ENCODE assay signal across 7 cellular contexts in the genomic region with DNA sequence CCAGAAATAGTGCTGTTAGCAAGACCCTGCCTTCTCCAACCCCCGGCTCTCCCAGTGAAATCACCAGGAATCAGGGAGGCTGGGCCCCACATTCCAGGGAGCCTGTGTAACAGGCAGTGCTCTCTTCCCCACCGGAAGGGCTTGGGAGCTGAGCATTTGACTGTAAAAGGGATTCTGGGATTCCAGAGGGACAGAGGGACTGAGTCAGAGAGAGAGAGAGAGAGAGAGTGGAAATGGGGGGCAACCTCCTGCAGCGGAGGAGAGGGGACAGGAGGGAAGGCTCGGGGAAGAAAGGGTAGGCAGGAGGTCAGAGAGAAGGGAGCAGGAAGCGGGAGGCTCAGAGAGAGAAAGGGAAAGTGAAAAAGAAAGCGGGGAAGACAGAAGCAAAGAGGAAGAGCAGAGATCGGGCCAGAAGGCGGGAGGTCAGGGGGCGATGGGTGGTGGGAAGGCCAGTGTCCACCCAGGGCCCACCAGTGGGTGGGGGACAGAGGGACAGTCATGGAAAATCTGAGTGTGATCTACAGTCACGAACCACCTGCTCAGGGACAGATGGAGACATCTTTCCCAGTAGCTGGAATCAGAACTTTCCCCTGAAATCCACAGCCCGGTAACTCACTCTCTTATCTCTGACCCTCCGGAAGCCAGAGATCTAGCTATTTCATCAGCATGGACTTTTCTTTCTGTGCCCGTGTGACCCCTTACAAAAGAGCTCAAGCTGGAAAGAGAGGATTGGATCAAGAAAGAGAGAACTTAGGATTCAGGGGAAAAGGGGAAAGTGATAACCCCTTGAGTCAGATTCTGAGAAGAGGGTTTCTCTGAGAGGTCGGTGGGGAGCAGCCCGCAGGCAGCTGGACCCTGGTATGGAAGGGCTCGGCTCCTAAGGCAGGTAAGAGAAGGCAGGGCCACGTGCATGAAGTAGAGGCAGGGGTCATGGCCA. TPM values are rescaled to one million over a fixed set of nuclear protein-coding genes. Genes with fewer than 3 reads are reported as not detected.
DNase-seq lines count a peak whose midpoint lies in the region; ATAC-seq and TF ChIP-seq lines count a peak whose summit lies in the region.

No MANE protein-coding gene starts in this region.

- peak overlapping the region; percentile 65 for H3K18ac ChIP-seq in neuronal stem cell (ENCODE audit: low read length)

- H3K79me1 ChIP-seq in neuronal stem cell (ENCODE audit: low read depth, low read length): no peaks in the 10 kb centered on the region

- peak overlapping the region; percentile 22 for H4K91ac ChIP-seq in neuronal stem cell (ENCODE audit: low read depth, low read length, poor library complexity)

- H4K8ac ChIP-seq in neuronal stem cell (ENCODE audit: low read depth, low read length): no peak overlapping the region

- 19 to 31% methylated on average over 13 to 17 of the region's 17 CpGs for WGBS in GM23248 (ENCODE audit: low coverage in 1 of 2, low lambda C conversion rate in 2 of 2, missing lambda C conversion rate in 2 of 2), 2 experiments
- WGBS in SK-N-SH (ENCODE audit: low lambda C conversion rate): 23% methylated on average over 17 of the region's 17 CpGs
- no CpG with 5 or more reads among the region's 17 CpGs for WGBS in neuronal stem cell (ENCODE audit: extremely low coverage in 2 of 2, insufficient read length in 2 of 2, insufficient replicate concordance in 1 of 2), 2 donors

- H3F3A ChIP-seq in GM23248 (ENCODE audit: insufficient read depth) (peaks cover 75% of the 10 kb centered on the region), SK-N-SH (replicated peaks; ENCODE audit: insufficient read depth) (peaks cover 77% of the 10 kb centered on the region)

- H2AFZ ChIP-seq in GM23248 (peak overlapping the region; percentile 25; the same call in 1 of the 2 replicates), SK-N-SH (ENCODE audit: low read depth) (no peak overlapping the region), fibroblast of lung (ENCODE audit: low read length) (no peak overlapping the region), neuronal stem cell (ENCODE audit: low read length) (peak overlapping the region; percentile 94)

- H4K20me1 ChIP-seq in GM23248 (ENCODE audit: insufficient read depth) (no peaks in the 10 kb centered on the region), SK-N-SH (ENCODE audit: insufficient read depth) (peaks cover 2% of the 10 kb centered on the region), fibroblast of lung (ENCODE audit: control insufficient read depth, extremely low read depth, insufficient read depth, low read length) (no peaks in the 10 kb centered on the region)

- no peak for ATAC-seq in GM18502 (IDR thresholded peaks at IDR 0.05; ENCODE audit: poor library complexity, unreplicated experiment)
- no peak for ATAC-seq in HG03039 (IDR thresholded peaks at IDR 0.05; ENCODE audit: unreplicated experiment)

- H3K27me3 ChIP-seq in GM23248 (replicated peaks; ENCODE audit: insufficient read depth) (no peaks in the 10 kb centered on the region), SK-N-SH (ENCODE audit: insufficient read depth) (no peaks in the 10 kb centered on the region), fibroblast of lung (ENCODE audit: control insufficient read depth, insufficient read depth, low read length) (no peaks in the 10 kb centered on the region), neuronal stem cell (ENCODE audit: control insufficient read depth in 3 of 3, insufficient read depth in 3 of 3, low read depth in 1 of 3, low read length in 3 of 3) (no peaks in the 10 kb centered on the region)

- H2BK15ac ChIP-seq in neuronal stem cell (ENCODE audit: low read length): peak overlapping the region; percentile 86

- no peak overlapping the region for H3K4ac ChIP-seq in neuronal stem cell (ENCODE audit: low read length)

- H3K9me3 ChIP-seq in GM23248 (ENCODE audit: low read depth) (no peaks in the 10 kb centered on the region), SK-N-SH (no peaks in the 10 kb centered on the region), fibroblast of lung (ENCODE audit: control insufficient read depth, insufficient read depth, low read depth, low read length) (no peaks in the 10 kb centered on the region), neuronal stem cell (replicated peaks in 1 of 2; ENCODE audit: control insufficient read depth in 2 of 2, insufficient read depth in 1 of 2, low read depth in 1 of 2, low read length in 2 of 2) (no peaks in the 10 kb centered on the region)

- H2BK120ac ChIP-seq in neuronal stem cell (ENCODE audit: low read depth, low read length): peak overlapping the region; percentile 47

- peak overlapping the region; percentile 68 for H3K4me3 ChIP-seq in GM23248
- H3K4me3 ChIP-seq in SK-N-SH (ENCODE audit: low read depth in 2 of 2, low read length in 1 of 2): peak overlapping the region; percentile 10 to 28; a peak in 3 of 4 replicates
- H3K4me3 ChIP-seq in fibroblast of lung (replicated peaks in 1 of 4; ENCODE audit: control extremely low read depth in 1 of 4, insufficient read depth in 1 of 4, low read depth in 3 of 4, low read length in 4 of 4): peak overlapping the region; percentile 22 to 57 (median 40)
- H3K4me3 ChIP-seq in neuronal stem cell (ENCODE audit: low read length in 2 of 2): no peak overlapping the region

- in situ Hi-C loops in GM23248 (cut with MboI): no loop called here

- TF ChIP-seq EP300 in SK-N-SH (IDR thresholded peaks at IDR 0.05; ENCODE audit: borderline replicate concordance in 1 of 2, low read depth in 1 of 2, low read length in 1 of 2): peak in 1 of 2 experiments; percentile 99; a peak in 2 of 4 replicates

- POLR2A ChIA-PET in SK-N-SH (lab: Yijun Ruan, JAX): interaction anchor here (0.6 to 0.7 kb wide), 2 partner anchors 43 to 209 kb away, joined by 3 read pairs; a partner anchor contains a TSS

- H2AK5ac ChIP-seq in neuronal stem cell (ENCODE audit: low read depth, low read length): no peak overlapping the region

- no peak overlapping the region for H3K23ac ChIP-seq in neuronal stem cell (ENCODE audit: low read depth, low read length, poor library complexity)

- H3K36me3 ChIP-seq in GM23248 (ENCODE audit: low read depth): 0 out of 2 replicates have a peak, but pooled peaks cover 1% of the 10 kb centered on the region
- peaks cover 0 to 2% of the 10 kb centered on the region in 2 experiments for H3K36me3 ChIP-seq in SK-N-SH (replicated peaks in 1 of 2; ENCODE audit: control insufficient read depth in 1 of 2, insufficient read depth in 2 of 2, low read length in 1 of 2)
- H3K36me3 ChIP-seq in fibroblast of lung (ENCODE audit: control insufficient read depth, insufficient read depth, low read length): no peaks in the 10 kb centered on the region
- H3K36me3 ChIP-seq in neuronal stem cell (replicated peaks in 1 of 2; ENCODE audit: control insufficient read depth in 2 of 2, insufficient read depth in 2 of 2, low read length in 2 of 2): no peaks in the 10 kb centered on the region

- CTCF ChIA-PET in SK-N-SH (lab: Yijun Ruan, JAX): interaction anchor here (1.4 to 3.4 kb wide), 4 partner anchors 16 to 228 kb away, joined by 4 to 19 read pairs (median 12); no protein-coding TSS in a partner anchor

- H3K27ac ChIP-seq in GM23248 (peak overlapping the region; percentile 98), SK-N-SH (ENCODE audit: low read depth in 2 of 2, low read length in 1 of 2) (peak overlapping the region; percentile 69 to 98; a peak in 3 of 4 replicates), fibroblast of lung (ENCODE audit: insufficient read depth, low read length) (peak overlapping the region; percentile 97), neuronal stem cell (replicated peaks; ENCODE audit: low read length) (peak overlapping the region; percentile 29)

- H3K9me2 ChIP-seq in GM23248 (ENCODE audit: insufficient read depth) (no peaks in the 10 kb centered on the region), SK-N-SH (no peaks in the 10 kb centered on the region)

- H3K4me2 ChIP-seq in GM23248 (ENCODE audit: unreplicated experiment): peak overlapping the region; percentile 77
- H3K4me2 ChIP-seq in SK-N-SH: peak overlapping the region; percentile 69
- H3K4me2 ChIP-seq in fibroblast of lung (ENCODE audit: extremely low read depth, insufficient read depth, low read length): peak overlapping the region; percentile 85
- H3K4me2 ChIP-seq in neuronal stem cell (ENCODE audit: insufficient read depth, low read length, poor library complexity, severe bottlenecking): no peak overlapping the region

- H2BK12ac ChIP-seq in neuronal stem cell (ENCODE audit: low read length): no peak overlapping the region

- H3K79me2 ChIP-seq in GM23248 (ENCODE audit: insufficient read depth): peaks cover 11% of the 10 kb centered on the region
- H3K79me2 ChIP-seq in SK-N-SH (ENCODE audit: insufficient read depth): peaks cover 51% of the 10 kb centered on the region
- peaks cover 5% of the 10 kb centered on the region for H3K79me2 ChIP-seq in fibroblast of lung (ENCODE audit: control insufficient read depth, insufficient read depth, low read length)

- TF ChIP-seq CTCF in SK-N-SH (IDR thresholded peaks at IDR 0.05) (no peak), fibroblast of lung (conservative IDR thresholded peaks at IDR 0.05 in 1 of 2, IDR thresholded peaks at IDR 0.05 in 1 of 2; ENCODE audit: low read depth in 1 of 2, low read length in 2 of 2) (no peak)

- H3K4me1 ChIP-seq in GM23248 (ENCODE audit: insufficient read depth): peaks cover 66% of the 10 kb centered on the region
- H3K4me1 ChIP-seq in SK-N-SH (ENCODE audit: control insufficient read depth in 1 of 2, insufficient read depth in 2 of 2, low read depth in 1 of 2, low read length in 1 of 2): peaks cover 17 to 60% of the 10 kb centered on the region in 2 experiments; a peak in 3 of 4 replicates
- peaks cover 32% of the 10 kb centered on the region for H3K4me1 ChIP-seq in fibroblast of lung (ENCODE audit: control insufficient read depth, extremely low read depth, insufficient read depth, low read length)
- peaks cover 15 to 28% of the 10 kb centered on the region in 2 donors for H3K4me1 ChIP-seq in neuronal stem cell (ENCODE audit: control insufficient read depth in 2 of 2, insufficient read depth in 1 of 2, low read depth in 1 of 2, low read length in 2 of 2)

- no peak for TF ChIP-seq RAD21 in SK-N-SH (IDR thresholded peaks at IDR 0.05; ENCODE audit: low read length)

- peak; percentile 98 for DNase-seq in GM23248
- no peak for DNase-seq in SK-N-SH
- DNase-seq in fibroblast of lung (ENCODE audit: low read depth in 2 of 2): peak; percentile 98 to 100
- no peak for DNase-seq in neuronal stem cell (ENCODE audit: low spot score)
- DNase-seq in activated CD4-positive, CD25-positive, alpha-beta regulatory T cell (lab: John Stamatoyannopoulos, UW): no peak

- H3K14ac ChIP-seq in neuronal stem cell (ENCODE audit: low read length): no peak overlapping the region

- H3K9ac ChIP-seq in GM23248 (peak overlapping the region; percentile 81), SK-N-SH (peak overlapping the region; percentile 69), fibroblast of lung (ENCODE audit: insufficient read depth, low read length) (peak overlapping the region; percentile 68), neuronal stem cell (ENCODE audit: low read depth, low read length, poor library complexity) (no peak overlapping the region)

- H2BK5ac ChIP-seq in neuronal stem cell (ENCODE audit: low read length): no peak overlapping the region

RNA-seq across cellular contexts. Expression of a gene that starts 4.6 kb away (rescaled TPM):
- total RNA-seq in GM23248 (2014; rRNA removed; shearing (Covaris generic)): 1,900 and 2,000 TPM in 2 replicates
- 1,537 and 1,563 TPM in 2 replicates for polyA plus RNA-seq in GM23248 (2016; fragmentation: Nextera tagmentation; extraction: Ambion mirVana)
- polyA plus RNA-seq in SK-N-SH (2012; rRNA removed): 4,174 and 5,753 TPM in 2 replicates
- 2,518 and 3,426 TPM in 2 replicates for polyA plus RNA-seq in SK-N-SH (2012; cell fraction: cytosol; rRNA removed)
- polyA plus RNA-seq in SK-N-SH (2012; cell fraction: nucleus; rRNA removed): 3,662 and 5,083 TPM in 2 replicates
- total RNA-seq in fibroblast of lung: 41.3 and 167 TPM in 2 replicates
- 679 and 1,153 TPM in 2 replicates for polyA plus RNA-seq in fibroblast of lung
- 413 and 685 TPM in 2 replicates for polyA plus RNA-seq in fibroblast of lung (2012)
- 763 and 1,105 TPM in 2 replicates for polyA minus RNA-seq in fibroblast of lung (ENCODE audit: low replicate concordance)
- polyA plus RNA-seq in neuronal stem cell (2013, experiment 1 of 2): 2.3 TPM
- 2.2 TPM for polyA plus RNA-seq in neuronal stem cell (2013, experiment 2 of 2)

RNA-seq across cellular contexts. Expression of a gene that starts 32.0 kb away (rescaled TPM):
- total RNA-seq in GM23248 (2014; rRNA removed; shearing (Covaris generic)): 198 and 236 TPM in 2 replicates
- 37.4 and 38.2 TPM in 2 replicates for polyA plus RNA-seq in GM23248 (2016; fragmentation: Nextera tagmentation; extraction: Ambion mirVana)
- polyA plus RNA-seq in SK-N-SH (2012; rRNA removed): 616 and 704 TPM in 2 replicates
- polyA plus RNA-seq in SK-N-SH (2012; cell fraction: cytosol; rRNA removed): 481 and 593 TPM in 2 replicates
- polyA plus RNA-seq in SK-N-SH (2012; cell fraction: nucleus; rRNA removed): 340 and 390 TPM in 2 replicates
- 127 and 139 TPM in 2 replicates for total RNA-seq in fibroblast of lung
- polyA plus RNA-seq in fibroblast of lung: 128 and 185 TPM in 2 replicates
- 136 and 181 TPM in 2 replicates for polyA plus RNA-seq in fibroblast of lung (2012)
- 78.8 and 128 TPM in 2 replicates for polyA minus RNA-seq in fibroblast of lung (ENCODE audit: low replicate concordance)
- 50.8 TPM for polyA plus RNA-seq in neuronal stem cell (2013, experiment 1 of 2)
- polyA plus RNA-seq in neuronal stem cell (2013, experiment 2 of 2): 51.6 TPM

RNA-seq across cellular contexts. Expression of a gene that starts 37.0 kb away (rescaled TPM):
- total RNA-seq in GM23248 (2014; rRNA removed; shearing (Covaris generic)): 10.3 and 11.0 TPM in 2 replicates
- polyA plus RNA-seq in GM23248 (2016; fragmentation: Nextera tagmentation; extraction: Ambion mirVana): 8.8 and 9.2 TPM in 2 replicates
- polyA plus RNA-seq in SK-N-SH (2012; rRNA removed): 2.5 and 2.9 TPM in 2 replicates
- 2.4 TPM in 2 replicates for polyA plus RNA-seq in SK-N-SH (2012; cell fraction: cytosol; rRNA removed)
- 7.4 and 7.8 TPM in 2 replicates for polyA plus RNA-seq in SK-N-SH (2012; cell fraction: nucleus; rRNA removed)
- total RNA-seq in fibroblast of lung: 21.8 and 27.6 TPM in 2 replicates
- 4.7 and 6.0 TPM in 2 replicates for polyA plus RNA-seq in fibroblast of lung
- 11.3 and 16.2 TPM in 2 replicates for polyA plus RNA-seq in fibroblast of lung (2012)
- polyA minus RNA-seq in fibroblast of lung (ENCODE audit: low replicate concordance): 9.5 and 9.6 TPM in 2 replicates
- polyA plus RNA-seq in neuronal stem cell (2013, experiment 1 of 2): 3.3 TPM
- 3.7 TPM for polyA plus RNA-seq in neuronal stem cell (2013, experiment 2 of 2)

RNA-seq across cellular contexts. Expression of a gene that starts 43.1 kb away (rescaled TPM):
- total RNA-seq in GM23248 (2014; rRNA removed; shearing (Covaris generic)): 0.89 TPM in 1 of 2 replicates, not detected in the other
- polyA plus RNA-seq in GM23248 (2016; fragmentation: Nextera tagmentation; extraction: Ambion mirVana) (0.11 TPM in 1 of 2 replicates, not detected in the other), SK-N-SH (2012; rRNA removed) (17.4 and 54.3 TPM in 2 replicates), fibroblast of lung (0.14 TPM in 1 of 2 replicates, not detected in the other)
- polyA plus RNA-seq in SK-N-SH (2012; cell fraction: cytosol; rRNA removed): 48.7 and 59.7 TPM in 2 replicates
- polyA plus RNA-seq in SK-N-SH (2012; cell fraction: nucleus; rRNA removed): 65.5 and 96.9 TPM in 2 replicates
- total RNA-seq in fibroblast of lung: 0.26 and 0.66 TPM in 2 replicates
- polyA plus RNA-seq in fibroblast of lung (2012): 0.10 and 1.5 TPM in 2 replicates
- polyA minus RNA-seq in fibroblast of lung (ENCODE audit: low replicate concordance): 0.15 TPM in 1 of 2 replicates, not detected in the other
- 3.6 TPM for polyA plus RNA-seq in neuronal stem cell (2013, experiment 1 of 2)
- polyA plus RNA-seq in neuronal stem cell (2013, experiment 2 of 2): 3.9 TPM

RNA-seq across cellular contexts. Expression of a gene that starts 57.8 kb away (rescaled TPM):
- total RNA-seq in GM23248 (2014; rRNA removed; shearing (Covaris generic)): not detected in 2 replicates
- polyA plus RNA-seq in GM23248 (2016; fragmentation: Nextera tagmentation; extraction: Ambion mirVana) (not detected in 2 replicates), SK-N-SH (2012; rRNA removed) (0.64 and 0.68 TPM in 2 replicates), fibroblast of lung (not detected in 2 replicates)
- polyA plus RNA-seq in SK-N-SH (2012; cell fraction: cytosol; rRNA removed): 0.51 and 0.62 TPM in 2 replicates
- polyA plus RNA-seq in SK-N-SH (2012; cell fraction: nucleus; rRNA removed): 3.7 and 7.0 TPM in 2 replicates
- not detected in 2 replicates for total RNA-seq in fibroblast of lung
- not detected in 2 replicates for polyA plus RNA-seq in fibroblast of lung (2012)
- polyA minus RNA-seq in fibroblast of lung (ENCODE audit: low replicate concordance): not detected in 2 replicates
- 1.4 TPM for polyA plus RNA-seq in neuronal stem cell (2013, experiment 1 of 2)
- 1.6 TPM for polyA plus RNA-seq in neuronal stem cell (2013, experiment 2 of 2)

Comparison
In these comparisons a context has a peak if more than half of its experiments do, and no peak if none do; other contexts are left out.
1. DNase-seq: peak in GM23248 (single experiment) and fibroblast of lung (2 of 2); none in SK-N-SH (single experiment), neuronal stem cell (single experiment) and activated CD4-positive, CD25-positive, alpha-beta regulatory T cell (0 of 4).
2. H2AFZ ChIP-seq: peak in GM23248 (single experiment) and neuronal stem cell (single experiment); none in SK-N-SH (single experiment) and fibroblast of lung (single experiment).
3. H3K27ac ChIP-seq: peak in every context shown above with its lines; median percentile 98 in GM23248; 97 in fibroblast of lung; 84 in SK-N-SH; 29 in neuronal stem cell.
4. H3K4me3 ChIP-seq: peak in GM23248 (single experiment), SK-N-SH (2 of 2) and fibroblast of lung (4 of 4); none in neuronal stem cell (0 of 2).